12 cellular contexts compared by ENCODE assay signal in the genomic region with DNA sequence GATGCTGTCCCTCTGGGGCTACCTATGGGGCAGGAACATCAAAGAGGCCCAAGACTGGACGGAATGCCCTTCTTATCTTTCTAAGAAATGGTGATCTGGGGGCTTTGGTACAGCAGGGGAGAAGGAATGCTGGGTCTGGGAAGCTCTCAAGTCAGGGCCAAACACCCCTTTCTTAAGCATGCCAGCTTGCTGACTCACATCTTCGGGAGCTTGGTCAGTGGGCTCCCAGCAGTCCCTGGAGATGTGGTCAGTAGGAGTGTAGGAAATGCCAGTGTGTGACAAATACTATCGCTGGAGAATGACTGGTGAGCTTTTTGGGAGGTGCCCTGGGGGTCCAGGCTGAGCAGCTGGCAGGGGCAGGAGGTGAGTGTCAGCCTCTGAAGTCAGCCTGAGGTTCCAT.
A peak's percentile ranks its signal among the peaks of the same experiment; 100 is the strongest.
DNase-seq lines count a peak whose midpoint lies in the region; ATAC-seq, FAIRE-seq and TF ChIP-seq lines count a peak whose summit lies in the region.
"Had no signal": no experiment of that assay in that cellular context is flagged by ENCODE, and none has a peak within 500 bp of the region (broad histone marks: within the 10 kb centered on the region; RNA-seq: fewer than 3 reads in every experiment).

No MANE protein-coding gene starts in this region.

- intact Hi-C loops in naive thymus-derived CD4-positive, alpha-beta T cell (cut with micrococcal nuclease): no loop called here

- POLR2A ChIA-PET in WTC11 (lab: Charles Lee): interaction anchor here (0.7 kb wide), 2 partner anchors 17 to 1269 kb away, joined by 3 read pairs; no protein-coding TSS in a partner anchor
- POLR2A ChIA-PET in naive thymus-derived CD4-positive, alpha-beta T cell (lab: Charles Lee): interaction anchor here (0.6 kb wide), 1 partner anchor 324 kb away, joined by 3 read pairs; no protein-coding TSS in a partner anchor

- no peak for TF ChIP-seq EP300 in gastroesophageal sphincter (IDR thresholded peaks at IDR 0.05)

- no peak overlapping the region for H3K4me3 Mint-ChIP-seq in WTC11
- no peak overlapping the region for H3K4me3 Mint-ChIP-seq in naive thymus-derived CD4-positive, alpha-beta T cell
- H3K4me3 Mint-ChIP-seq: activated CD4-positive, alpha-beta memory T cell treated with anti-CD3 and anti-CD28 coated beads, Interleukin-2, amount 10 ng/mL, durations not matched to agents 7 days and 5 days had no signal

- H3K9me3 ChIP-seq in gastroesophageal sphincter (no peaks in the 10 kb centered on the region), smooth muscle cell (replicated peaks; ENCODE audit: low read depth) (no peaks in the 10 kb centered on the region)
- H3K9me3 ChIP-seq in naive thymus-derived CD4-positive, alpha-beta T cell (ENCODE audit: control insufficient read depth in 2 of 3, low read length in 3 of 3): no peaks in the 10 kb centered on the region
- H3K9me3 ChIP-seq: colonic mucosa had no signal

- FAIRE-seq in frontal cortex (lab: Jason Lieb, UNC): no peak

- H3K79me2 ChIP-seq in smooth muscle cell (ENCODE audit: low read depth): no peaks in the 10 kb centered on the region

- H3K36me3 ChIP-seq in H7 (replicated peaks; ENCODE audit: control insufficient read depth, insufficient read depth, low read length): no peaks in the 10 kb centered on the region
- H3K36me3 ChIP-seq in gastroesophageal sphincter: no peaks in the 10 kb centered on the region
- H3K36me3 ChIP-seq in smooth muscle cell (ENCODE audit: low read depth): no peaks in the 10 kb centered on the region
- no peaks in the 10 kb centered on the region for H3K36me3 ChIP-seq in naive thymus-derived CD4-positive, alpha-beta T cell (ENCODE audit: control insufficient read depth in 2 of 3, insufficient read depth in 3 of 3, low read length in 3 of 3)
- H3K36me3 ChIP-seq: colonic mucosa had no signal

- H3K4me3 ChIP-seq in H7 (ENCODE audit: insufficient read depth, low read depth, low read length) (no peak overlapping the region), gastroesophageal sphincter (no peak overlapping the region), smooth muscle cell (no peak overlapping the region)
- no peak overlapping the region for H3K4me3 ChIP-seq in naive thymus-derived CD4-positive, alpha-beta T cell (ENCODE audit: low read length)
- H3K4me3 ChIP-seq: colonic mucosa had no signal

- whole genome bisulfite sequencing in gastroesophageal sphincter (ENCODE audit: low coverage in 1 of 2), 2 donors: 63 to 90% methylated on average over 1 to 2 of the region's 3 CpGs
- WGBS in smooth muscle cell (ENCODE audit: low lambda C conversion rate): 7% methylated on average over 3 of the region's 3 CpGs

- peak; percentile 23 for DNase-seq in H7
- DNase-seq in WTC11 (ENCODE audit: low spot score): no peak
- no peak for DNase-seq in smooth muscle cell (lab: John Stamatoyannopoulos, UW; ENCODE audit: unreplicated experiment)
- DNase-seq in naive thymus-derived CD4-positive, alpha-beta T cell: no peak
- DNase-seq in frontal cortex (ENCODE audit: low spot score in 2 of 2): no peak
- DNase-seq: activated CD4-positive, alpha-beta memory T cell treated with anti-CD3 and anti-CD28 coated beads, Interleukin-2, amount 10 ng/mL, durations not matched to agents 7 days and 5 days; colonic mucosa; DND-41; NCI-H1105 treated with DMSO at 0.1 percent for 48 hours had no signal

- H3K36me3 Mint-ChIP-seq in WTC11: peaks cover 15% of the 10 kb centered on the region
- no peaks in the 10 kb centered on the region for H3K36me3 Mint-ChIP-seq in naive thymus-derived CD4-positive, alpha-beta T cell

- no peak for TF ChIP-seq POLR2A in gastroesophageal sphincter (IDR thresholded peaks at IDR 0.05)

- peaks cover 29% of the 10 kb centered on the region for H3K9me3 Mint-ChIP-seq in WTC11
- peaks cover 0 to 16% (median 0%) of the 10 kb centered on the region in 11 donors for H3K9me3 Mint-ChIP-seq in naive thymus-derived CD4-positive, alpha-beta T cell

- no peaks in the 10 kb centered on the region for H3K27me3 Mint-ChIP-seq in WTC11 (ENCODE audit: low read depth)
- H3K27me3 Mint-ChIP-seq in naive thymus-derived CD4-positive, alpha-beta T cell: peaks cover 0 to 3% (median 0%) of the 10 kb centered on the region in 5 donors
- H3K27me3 Mint-ChIP-seq: activated CD4-positive, alpha-beta memory T cell treated with anti-CD3 and anti-CD28 coated beads, Interleukin-2, amount 10 ng/mL, durations not matched to agents 7 days and 5 days had no signal

- H3K27me3 ChIP-seq in H7 (ENCODE audit: control insufficient read depth, insufficient read depth, low read length) (no peaks in the 10 kb centered on the region), gastroesophageal sphincter (no peaks in the 10 kb centered on the region), smooth muscle cell (ENCODE audit: low read depth) (no peaks in the 10 kb centered on the region)
- no peaks in the 10 kb centered on the region for H3K27me3 ChIP-seq in naive thymus-derived CD4-positive, alpha-beta T cell (ENCODE audit: control insufficient read depth in 2 of 2, insufficient read depth in 2 of 2, low read length in 2 of 2)
- H3K27me3 ChIP-seq: colonic mucosa had no signal

- CTCF ChIA-PET in WTC11 (lab: Charles Lee): interaction anchor here (0.8 to 1.2 kb wide), 3 partner anchors 104 to 381 kb away, joined by 3 to 5 read pairs (median 4); no protein-coding TSS in a partner anchor
- CTCF ChIA-PET in naive thymus-derived CD4-positive, alpha-beta T cell (lab: Charles Lee): no interaction called here

- TF ChIP-seq CTCF in WTC11 (IDR thresholded peaks at IDR 0.05): no peak
- TF ChIP-seq CTCF in gastroesophageal sphincter (IDR thresholded peaks at IDR 0.05): no peak
- TF ChIP-seq CTCF in smooth muscle cell (IDR thresholded peaks at IDR 0.05; ENCODE audit: borderline replicate concordance, insufficient read depth, poor library complexity, severe bottlenecking): no peak

- H4K20me1 ChIP-seq in smooth muscle cell (ENCODE audit: low read depth): no peaks in the 10 kb centered on the region

- H3K4me1 ChIP-seq in gastroesophageal sphincter: peaks cover 7 to 99% (median 21%) of the 10 kb centered on the region in 3 donors
- peaks cover 33% of the 10 kb centered on the region for H3K4me1 ChIP-seq in smooth muscle cell (ENCODE audit: low read depth)
- no peaks in the 10 kb centered on the region for H3K4me1 ChIP-seq in naive thymus-derived CD4-positive, alpha-beta T cell (ENCODE audit: control insufficient read depth in 2 of 2, insufficient read depth in 2 of 2, low read length in 2 of 2)
- H3K4me1 ChIP-seq: colonic mucosa had no signal

- H2AFZ ChIP-seq in smooth muscle cell (ENCODE audit: low read depth): no peak overlapping the region

- H3F3A ChIP-seq in smooth muscle cell (ENCODE audit: low read depth): peaks cover 43% of the 10 kb centered on the region

- H3K27ac Mint-ChIP-seq in WTC11: no peak overlapping the region
- H3K27ac Mint-ChIP-seq in naive thymus-derived CD4-positive, alpha-beta T cell: no peak overlapping the region
- H3K27ac Mint-ChIP-seq: activated CD4-positive, alpha-beta memory T cell treated with anti-CD3 and anti-CD28 coated beads, Interleukin-2, amount 10 ng/mL, durations not matched to agents 7 days and 5 days had no signal

- peaks cover 15% of the 10 kb centered on the region for H3K4me1 Mint-ChIP-seq in WTC11
- H3K4me1 Mint-ChIP-seq in naive thymus-derived CD4-positive, alpha-beta T cell: peaks cover 0 to 4% (median 0%) of the 10 kb centered on the region in 7 donors
- H3K4me1 Mint-ChIP-seq: activated CD4-positive, alpha-beta memory T cell treated with anti-CD3 and anti-CD28 coated beads, Interleukin-2, amount 10 ng/mL, durations not matched to agents 7 days and 5 days had no signal

- ATAC-seq in WTC11: peak; percentile 60
- ATAC-seq in gastroesophageal sphincter: no peak
- ATAC-seq in naive thymus-derived CD4-positive, alpha-beta T cell: no peak
- no peak for ATAC-seq in HG02571 (IDR thresholded peaks at IDR 0.05; ENCODE audit: unreplicated experiment)
- ATAC-seq in HG03520 (IDR thresholded peaks at IDR 0.05; ENCODE audit: unreplicated experiment): no peak

- H3K4me2 ChIP-seq in smooth muscle cell: peak overlapping the region; percentile 59

- peak overlapping the region; percentile 37 for H3K9ac ChIP-seq in smooth muscle cell (ENCODE audit: low read depth)

- H3K27ac ChIP-seq in gastroesophageal sphincter: peak overlapping the region; percentile 70 to 84 (median 82)
- H3K27ac ChIP-seq in smooth muscle cell (ENCODE audit: low read depth): peak overlapping the region; percentile 92
- H3K27ac ChIP-seq in naive thymus-derived CD4-positive, alpha-beta T cell (ENCODE audit: low read depth, low read length): no peak overlapping the region
- H3K27ac ChIP-seq: colonic mucosa had no signal

TF ChIP-seq in WTC11, 78 proteins besides CTCF, POLR2A, EP300 and RAD21 (continues in another document):
- TF ChIP-seq JUN (CRISPR knock-in tag; IDR thresholded peaks at IDR 0.05) (no peak), NFYB (CRISPR knock-in tag; conservative IDR thresholded peaks at IDR 0.05; ENCODE audit: low read depth) (no peak), ELF4 (CRISPR knock-in tag; IDR thresholded peaks at IDR 0.05; ENCODE audit: low read depth) (no peak), SOX15 (CRISPR knock-in tag; IDR thresholded peaks at IDR 0.05) (no peak)
- TF ChIP-seq, protein P1, sequence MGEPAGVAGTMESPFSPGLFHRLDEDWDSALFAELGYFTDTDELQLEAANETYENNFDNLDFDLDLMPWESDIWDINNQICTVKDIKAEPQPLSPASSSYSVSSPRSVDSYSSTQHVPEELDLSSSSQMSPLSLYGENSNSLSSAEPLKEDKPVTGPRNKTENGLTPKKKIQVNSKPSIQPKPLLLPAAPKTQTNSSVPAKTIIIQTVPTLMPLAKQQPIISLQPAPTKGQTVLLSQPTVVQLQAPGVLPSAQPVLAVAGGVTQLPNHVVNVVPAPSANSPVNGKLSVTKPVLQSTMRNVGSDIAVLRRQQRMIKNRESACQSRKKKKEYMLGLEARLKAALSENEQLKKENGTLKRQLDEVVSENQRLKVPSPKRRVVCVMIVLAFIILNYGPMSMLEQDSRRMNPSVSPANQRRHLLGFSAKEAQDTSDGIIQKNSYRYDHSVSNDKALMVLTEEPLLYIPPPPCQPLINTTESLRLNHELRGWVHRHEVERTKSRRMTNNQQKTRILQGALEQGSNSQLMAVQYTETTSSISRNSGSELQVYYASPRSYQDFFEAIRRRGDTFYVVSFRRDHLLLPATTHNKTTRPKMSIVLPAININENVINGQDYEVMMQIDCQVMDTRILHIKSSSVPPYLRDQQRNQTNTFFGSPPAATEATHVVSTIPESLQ (CRISPR knock-in tag; IDR thresholded peaks at IDR 0.05): no peak
- TF ChIP-seq, protein P2, sequence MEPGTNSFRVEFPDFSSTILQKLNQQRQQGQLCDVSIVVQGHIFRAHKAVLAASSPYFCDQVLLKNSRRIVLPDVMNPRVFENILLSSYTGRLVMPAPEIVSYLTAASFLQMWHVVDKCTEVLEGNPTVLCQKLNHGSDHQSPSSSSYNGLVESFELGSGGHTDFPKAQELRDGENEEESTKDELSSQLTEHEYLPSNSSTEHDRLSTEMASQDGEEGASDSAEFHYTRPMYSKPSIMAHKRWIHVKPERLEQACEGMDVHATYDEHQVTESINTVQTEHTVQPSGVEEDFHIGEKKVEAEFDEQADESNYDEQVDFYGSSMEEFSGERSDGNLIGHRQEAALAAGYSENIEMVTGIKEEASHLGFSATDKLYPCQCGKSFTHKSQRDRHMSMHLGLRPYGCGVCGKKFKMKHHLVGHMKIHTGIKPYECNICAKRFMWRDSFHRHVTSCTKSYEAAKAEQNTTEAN (CRISPR knock-in tag; IDR thresholded peaks at IDR 0.05): no peak
